Comparison of ENCODE assay signal across 8 cellular contexts in genomic region chr7:27183682-27184341, GRCh38. TPM values are rescaled to one million over a fixed set of nuclear protein-coding genes. Genes with fewer than 3 reads are reported as not detected.
DNase-seq lines count a peak whose midpoint lies in the region; TF ChIP-seq lines count a peak whose summit lies in the region.

No MANE protein-coding gene starts in this region.

- in situ Hi-C loops in T47D (cut with HindIII; ENCODE audit: low pct_unique_long_range_greater_than_20kb, low sequenced_read_pairs): no loop called here

- H3K27ac ChIP-seq in CD8-positive, alpha-beta memory T cell (ENCODE audit: low read depth, low read length): no peak overlapping the region

- no peaks in the 10 kb centered on the region for H3K36me3 Mint-ChIP-seq in CD8-positive, alpha-beta memory T cell
- H3K36me3 Mint-ChIP-seq in neural crest cell (ENCODE audit: low read depth): peaks cover 5% of the 10 kb centered on the region

- peak overlapping the region; percentile 45 to 88 (median 75) for H3K4me3 Mint-ChIP-seq in CD8-positive, alpha-beta memory T cell
- peak overlapping the region; percentile 67 for H3K4me3 Mint-ChIP-seq in neural crest cell

- POLR2A ChIA-PET in CD8-positive, alpha-beta memory T cell (lab: Charles Lee): no interaction called here

- DNase-seq in CD8-positive, alpha-beta memory T cell: peak in 1 of 5 donors; percentile 11
- DNase-seq in LNCaP clone FGC (ENCODE audit: low read depth): no peak
- DNase-seq in T47D (ENCODE audit: low read depth in 1 of 2, low spot score in 1 of 2): peak; percentile 36 to 79
- no peak for DNase-seq in neural crest cell (ENCODE audit: low read depth, low spot score)
- DNase-seq in AML-193 (lab: John Stamatoyannopoulos, UW): no peak
- DNase-seq in NCI-H1694 (lab: John Stamatoyannopoulos, UW): no peak
- no peak for DNase-seq in ecto neural progenitor cell (ENCODE audit: low spot score)
- DNase-seq in GM19240 (ENCODE audit: insufficient read length, low spot score): no peak

- H3K36me3 ChIP-seq in CD8-positive, alpha-beta memory T cell (ENCODE audit: insufficient read depth, low read length): no peaks in the 10 kb centered on the region

- peak overlapping the region; percentile 34 for H3K4me3 ChIP-seq in CD8-positive, alpha-beta memory T cell (ENCODE audit: low read length)
- H3K4me3 ChIP-seq in LNCaP clone FGC (ENCODE audit: low read depth, low read length): peak overlapping the region; percentile 44

- H3K27me3 ChIP-seq in CD8-positive, alpha-beta memory T cell (ENCODE audit: insufficient read depth, low read length, poor library complexity, severe bottlenecking): peaks cover 78% of the 10 kb centered on the region

- no peaks in the 10 kb centered on the region for H3K9me3 ChIP-seq in CD8-positive, alpha-beta memory T cell (ENCODE audit: low read length)

- peaks cover 48 to 58% (median 55%) of the 10 kb centered on the region in 3 donors for H3K4me1 Mint-ChIP-seq in CD8-positive, alpha-beta memory T cell
- peaks cover 10% of the 10 kb centered on the region for H3K4me1 Mint-ChIP-seq in neural crest cell

- H3K9me3 Mint-ChIP-seq in CD8-positive, alpha-beta memory T cell: peaks cover 0 to 7% (median 0%) of the 10 kb centered on the region in 5 donors
- H3K9me3 Mint-ChIP-seq in neural crest cell: no peaks in the 10 kb centered on the region

- peaks cover 82 to 88% of the 10 kb centered on the region in 2 donors for H3K27me3 Mint-ChIP-seq in CD8-positive, alpha-beta memory T cell
- peaks cover 100% of the 10 kb centered on the region for H3K27me3 Mint-ChIP-seq in neural crest cell (ENCODE audit: low read depth)

- TF ChIP-seq CTCF in LNCaP clone FGC (IDR thresholded peaks at IDR 0.05; ENCODE audit: control insufficient read depth, extremely low read depth, insufficient read depth) (no peak), neural crest cell (conservative IDR thresholded peaks at IDR 0.05) (no peak)

- H3K27ac Mint-ChIP-seq in CD8-positive, alpha-beta memory T cell: peak overlapping the region in 2 of 8 donors; percentile 63 to 74
- H3K27ac Mint-ChIP-seq in neural crest cell (ENCODE audit: unreplicated experiment): no peak overlapping the region

- CTCF ChIA-PET in CD8-positive, alpha-beta memory T cell (lab: Charles Lee): interaction anchor here (1.7 to 2.5 kb wide), 2 partner anchors 12 to 23 kb away, joined by 6 to 9 read pairs; no protein-coding TSS in a partner anchor

- peaks cover 50% of the 10 kb centered on the region for H3K4me1 ChIP-seq in CD8-positive, alpha-beta memory T cell (ENCODE audit: insufficient read depth, low read length)

RNA-seq across cellular contexts. Expression of gene HOXA11, which starts 1.2 kb away (rescaled TPM):
- total RNA-seq in CD8-positive, alpha-beta memory T cell: not detected
- not detected for polyA plus RNA-seq in CD8-positive, alpha-beta memory T cell
- not detected in 2 replicates for total RNA-seq in neural crest cell

RNA-seq across cellular contexts. Expression of gene HOXA10, which starts 9.7 kb away (rescaled TPM):
- total RNA-seq in CD8-positive, alpha-beta memory T cell: not detected
- 0.09 TPM for polyA plus RNA-seq in CD8-positive, alpha-beta memory T cell
- 0.35 TPM in 1 of 2 replicates, not detected in the other for total RNA-seq in neural crest cell

RNA-seq across cellular contexts. Expression of gene HOXA13, which starts 16.1 kb away (rescaled TPM):
- total RNA-seq in CD8-positive, alpha-beta memory T cell: not detected
- not detected for polyA plus RNA-seq in CD8-positive, alpha-beta memory T cell
- total RNA-seq in neural crest cell: not detected in 2 replicates

RNA-seq across cellular contexts. Expression of gene HOXA9, which starts 18.5 kb away (rescaled TPM):
- total RNA-seq in CD8-positive, alpha-beta memory T cell: not detected
- not detected for polyA plus RNA-seq in CD8-positive, alpha-beta memory T cell
- 9.0 and 10.0 TPM in 2 replicates for total RNA-seq in neural crest cell

RNA-seq across cellular contexts. Expression of gene HOXA7, which starts 27.3 kb away (rescaled TPM):
- total RNA-seq in CD8-positive, alpha-beta memory T cell: not detected
- not detected for polyA plus RNA-seq in CD8-positive, alpha-beta memory T cell
- total RNA-seq in neural crest cell: 7.1 and 8.8 TPM in 2 replicates

Comparison
In these comparisons a context has a peak if more than half of its experiments do, and no peak if none do; other contexts are left out.
1. DNase-seq: peak in T47D (2 of 2); none in LNCaP clone FGC (single experiment), neural crest cell (single experiment), AML-193 (0 of 2), NCI-H1694 (single experiment), ecto neural progenitor cell (single experiment) and GM19240 (single experiment).